Comparison of ENCODE assay signal across 17 cellular contexts in the genomic region with DNA sequence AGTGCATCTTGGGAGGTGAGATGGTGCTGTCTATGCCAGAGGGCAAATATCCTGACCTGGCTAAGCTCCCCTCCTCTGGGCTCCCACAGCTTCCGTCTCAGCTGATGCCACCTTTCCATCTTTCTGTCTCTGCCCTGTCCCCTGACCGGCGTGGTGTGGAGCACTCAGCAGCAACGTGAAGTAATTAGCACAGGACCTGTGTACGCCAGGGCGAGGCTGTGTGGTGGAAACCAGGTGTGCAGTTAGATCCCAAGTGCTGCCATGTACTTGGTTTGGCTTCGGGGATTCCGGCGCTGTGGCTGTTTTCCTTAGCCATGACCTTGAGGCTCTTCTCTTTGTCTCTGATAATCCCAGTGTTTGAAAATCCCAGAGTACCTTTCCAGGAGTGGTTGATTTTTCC. TPM values are rescaled to one million over a fixed set of nuclear protein-coding genes. Genes with fewer than 3 reads are reported as not detected.
DNase-seq lines count a peak whose midpoint lies in the region; ATAC-seq, FAIRE-seq and TF ChIP-seq lines count a peak whose summit lies in the region.
"Had no signal": no experiment of that assay in that cellular context is flagged by ENCODE, and none has a peak within 500 bp of the region (broad histone marks: within the 10 kb centered on the region; RNA-seq: fewer than 3 reads in every experiment).

No MANE protein-coding gene starts in this region.

- H3K9me3 Mint-ChIP-seq in activated naive CD4-positive, alpha-beta T cell treated with anti-CD3 and anti-CD28 coated beads, Interleukin-2, amount 50 U/mL, for 72 hours, result no peaks in the 10 kb centered on the region
- no peaks in the 10 kb centered on the region for H3K9me3 Mint-ChIP-seq in central memory CD8-positive, alpha-beta T cell
- H3K9me3 Mint-ChIP-seq in stimulated activated effector memory CD8-positive, alpha-beta T cell treated with anti-CD3 and anti-CD28 coated beads, Interleukin-12 subunit alpha, Interleukin-12 subunit beta, amount 100 ng/mL, for 72 hours, result no peaks in the 10 kb centered on the region
- H3K9me3 Mint-ChIP-seq: HFFc6 had no signal

- peaks cover 18% of the 10 kb centered on the region for H3K4me1 Mint-ChIP-seq in central memory CD8-positive, alpha-beta T cell
- H3K4me1 Mint-ChIP-seq in stimulated activated effector memory CD8-positive, alpha-beta T cell treated with anti-CD3 and anti-CD28 coated beads, Interleukin-12 subunit alpha, Interleukin-12 subunit beta, amount 100 ng/mL, for 72 hours, result peaks cover 20% of the 10 kb centered on the region

- no peak for ATAC-seq in activated naive CD4-positive, alpha-beta T cell treated with anti-CD3 and anti-CD28 coated beads, Interleukin-2, amount 50 U/mL, for 72 hours
- no peak for ATAC-seq in central memory CD8-positive, alpha-beta T cell (replicated peaks; ENCODE audit: extremely low read depth, poor library complexity, severe bottlenecking)
- no peak for ATAC-seq in stimulated activated effector memory CD8-positive, alpha-beta T cell treated with anti-CD3 and anti-CD28 coated beads, Interleukin-12 subunit alpha, Interleukin-12 subunit beta, amount 100 ng/mL, for 72 hours

- no peak for FAIRE-seq in D721Med (lab: Jason Lieb, UNC)
- FAIRE-seq: G401.6, GM12892, H54 had no signal

- H3K27ac Mint-ChIP-seq in activated naive CD4-positive, alpha-beta T cell treated with anti-CD3 and anti-CD28 coated beads, Interleukin-2, amount 50 U/mL, for 72 hours, result peak overlapping the region; percentile 48 to 68
- peak overlapping the region; percentile 29 for H3K27ac Mint-ChIP-seq in central memory CD8-positive, alpha-beta T cell (ENCODE audit: low read depth)
- peak overlapping the region; percentile 88 for H3K27ac Mint-ChIP-seq in stimulated activated effector memory CD8-positive, alpha-beta T cell treated with anti-CD3 and anti-CD28 coated beads, Interleukin-12 subunit alpha, Interleukin-12 subunit beta, amount 100 ng/mL, for 72 hours
- H3K27ac Mint-ChIP-seq: HFFc6 had no signal

- TF ChIP-seq CTCF in D721Med (IDR thresholded peaks at IDR 0.05; ENCODE audit: insufficient read depth, missing control alignments), result no peak

- DNase-seq in activated naive CD4-positive, alpha-beta T cell treated with anti-CD3 and anti-CD28 coated beads, Interleukin-2, amount 50 U/mL, for 72 hours (ENCODE audit: low spot score in 2 of 2), result peak in 1 of 2 donors; percentile 52
- no peak for DNase-seq in activated naive CD4-positive, alpha-beta T cell treated with Interleukin-2 at 50 U/mL for 16 hours
- DNase-seq in central memory CD8-positive, alpha-beta T cell (ENCODE audit: low spot score in 2 of 2), result no peak
- no peak for DNase-seq in stimulated activated effector memory CD8-positive, alpha-beta T cell treated with anti-CD3 and anti-CD28 coated beads, Interleukin-12 subunit alpha, Interleukin-12 subunit beta, amount 100 ng/mL, for 72 hours (ENCODE audit: low spot score in 2 of 2)
- DNase-seq in D721Med (ENCODE audit: insufficient read length, low spot score) (no peak), NOMO-1 (lab: John Stamatoyannopoulos, UW; ENCODE audit: unreplicated experiment in 2 of 2) (no peak)
- DNase-seq: C1 segment of cervical spinal cord; Calu3; CD4-positive, alpha-beta memory T cell; COR-L47; DMS153; DND-41; GOT3; HFFc6 had no signal

- H3K4me3 Mint-ChIP-seq in central memory CD8-positive, alpha-beta T cell, result no peak overlapping the region
- H3K4me3 Mint-ChIP-seq in stimulated activated effector memory CD8-positive, alpha-beta T cell treated with anti-CD3 and anti-CD28 coated beads, Interleukin-12 subunit alpha, Interleukin-12 subunit beta, amount 100 ng/mL, for 72 hours, result no peak overlapping the region
- H3K4me3 Mint-ChIP-seq: CD4-positive, alpha-beta memory T cell; HFFc6 had no signal

- H3K27me3 Mint-ChIP-seq in central memory CD8-positive, alpha-beta T cell, result no peaks in the 10 kb centered on the region
- H3K27me3 Mint-ChIP-seq: CD4-positive, alpha-beta memory T cell had no signal

- H3K36me3 Mint-ChIP-seq in activated naive CD4-positive, alpha-beta T cell treated with anti-CD3 and anti-CD28 coated beads, Interleukin-2, amount 50 U/mL, for 72 hours, result no peaks in the 10 kb centered on the region
- H3K36me3 Mint-ChIP-seq in central memory CD8-positive, alpha-beta T cell (ENCODE audit: insufficient read depth), result peaks cover 35% of the 10 kb centered on the region
- peaks cover 81% of the 10 kb centered on the region for H3K36me3 Mint-ChIP-seq in stimulated activated effector memory CD8-positive, alpha-beta T cell treated with anti-CD3 and anti-CD28 coated beads, Interleukin-12 subunit alpha, Interleukin-12 subunit beta, amount 100 ng/mL, for 72 hours

RNA-seq across cellular contexts. Expression of a gene that starts 36.5 kb away (rescaled TPM):
- 10 to 100 TPM; 25.0 to 30.3 TPM for total RNA-seq in activated naive CD4-positive, alpha-beta T cell treated with anti-CD3 and anti-CD28 coated beads, Interleukin-2, amount 50 U/mL, for 72 hours

RNA-seq across cellular contexts. Expression of a gene that starts 36.6 kb away (rescaled TPM):
- 10 to 100 TPM; 21.6 to 23.8 TPM for total RNA-seq in activated naive CD4-positive, alpha-beta T cell treated with anti-CD3 and anti-CD28 coated beads, Interleukin-2, amount 50 U/mL, for 72 hours

Comparison
In these comparisons a context has a peak if more than half of its experiments do, and no peak if none do; other contexts are left out.
1. H3K27ac Mint-ChIP-seq: peak in every context shown above with its lines; median percentile 88 in stimulated activated effector memory CD8-positive, alpha-beta T cell treated with anti-CD3 and anti-CD28 coated beads, Interleukin-12 subunit alpha, Interleukin-12 subunit beta, amount 100 ng/mL, for 72 hours; 58 in activated naive CD4-positive, alpha-beta T cell treated with anti-CD3 and anti-CD28 coated beads, Interleukin-2, amount 50 U/mL, for 72 hours; 29 in central memory CD8-positive, alpha-beta T cell.